Comparison of ENCODE assay signal across 13 cellular contexts in genomic region chr4:106587558-106587957, GRCh38.
DNase-seq lines count a peak whose midpoint lies in the region; ATAC-seq and TF ChIP-seq lines count a peak whose summit lies in the region.
"Had no signal": no experiment of that assay in that cellular context is flagged by ENCODE, and none has a peak within 500 bp of the region (broad histone marks: within the 10 kb centered on the region; RNA-seq: fewer than 3 reads in every experiment).

No MANE protein-coding gene starts in this region.

- H3K4me3 Mint-ChIP-seq in HFFc6: peak overlapping the region; percentile 43
- H3K4me3 Mint-ChIP-seq in activated naive CD8-positive, alpha-beta T cell treated with anti-CD3 and anti-CD28 coated beads for 36 hours: no peak overlapping the region
- no peak overlapping the region for H3K4me3 Mint-ChIP-seq in activated CD4-positive, alpha-beta T cell treated with anti-CD3 and anti-CD28 coated beads, Interleukin-2, amount 10 ng/mL, durations not matched to agents 7 days and 5 days
- H3K4me3 Mint-ChIP-seq: activated CD8-positive, alpha-beta T cell treated with anti-CD3 and anti-CD28 coated beads, Interleukin-2, amount 10 ng/mL, durations not matched to agents 7 days and 5 days; activated naive CD8-positive, alpha-beta T cell treated with anti-CD3 and anti-CD28 coated beads, Interleukin-2, amount 10 ng/mL, durations not matched to agents 7 days and 5 days; CD4-positive, CD25-positive, alpha-beta regulatory T cell; type B pancreatic cell had no signal

- peaks cover 59% of the 10 kb centered on the region for H3K4me1 Mint-ChIP-seq in HFFc6 (ENCODE audit: low read depth)
- H3K4me1 Mint-ChIP-seq in activated naive CD8-positive, alpha-beta T cell treated with anti-CD3 and anti-CD28 coated beads for 36 hours: no peaks in the 10 kb centered on the region
- no peaks in the 10 kb centered on the region for H3K4me1 Mint-ChIP-seq in activated CD4-positive, alpha-beta T cell treated with anti-CD3 and anti-CD28 coated beads, Interleukin-2, amount 10 ng/mL, durations not matched to agents 7 days and 5 days
- H3K4me1 Mint-ChIP-seq: activated naive CD8-positive, alpha-beta T cell treated with anti-CD3 and anti-CD28 coated beads, Interleukin-2, amount 10 ng/mL, durations not matched to agents 7 days and 5 days; CD4-positive, CD25-positive, alpha-beta regulatory T cell had no signal

- CTCF ChIA-PET in activated CD4-positive, alpha-beta T cell treated with anti-CD3 and anti-CD28 coated beads, Interleukin-2, amount 10 ng/mL, durations not matched to agents 7 days and 5 days (lab: Charles Lee): no interaction called here

- POLR2A ChIA-PET in activated CD4-positive, alpha-beta T cell treated with anti-CD3 and anti-CD28 coated beads, Interleukin-2, amount 10 ng/mL, durations not matched to agents 7 days and 5 days (lab: Charles Lee): no interaction called here

- in situ Hi-C loops in ACHN (cut with HindIII; ENCODE audit: low pct_ligation_motif_present, low pct_unique_long_range_greater_than_20kb, low sequenced_read_pairs): no loop called here

- ATAC-seq in left colon (peak; percentile 16), HG03432 (IDR thresholded peaks at IDR 0.05; ENCODE audit: unreplicated experiment) (no peak)
- ATAC-seq: activated CD8-positive, alpha-beta T cell treated with anti-CD3 and anti-CD28 coated beads, Interleukin-2, amount 10 ng/mL, durations not matched to agents 7 days and 5 days; psoas muscle had no signal

- no peaks in the 10 kb centered on the region; the same call in 1 of the 2 replicates for H3K27me3 Mint-ChIP-seq in HFFc6 (ENCODE audit: insufficient read depth)
- H3K27me3 Mint-ChIP-seq in activated naive CD8-positive, alpha-beta T cell treated with anti-CD3 and anti-CD28 coated beads for 36 hours: no peaks in the 10 kb centered on the region
- no peaks in the 10 kb centered on the region for H3K27me3 Mint-ChIP-seq in activated CD4-positive, alpha-beta T cell treated with anti-CD3 and anti-CD28 coated beads, Interleukin-2, amount 10 ng/mL, durations not matched to agents 7 days and 5 days
- H3K27me3 Mint-ChIP-seq: activated naive CD8-positive, alpha-beta T cell treated with anti-CD3 and anti-CD28 coated beads, Interleukin-2, amount 10 ng/mL, durations not matched to agents 7 days and 5 days; CD4-positive, CD25-positive, alpha-beta regulatory T cell; type B pancreatic cell had no signal

- no peaks in the 10 kb centered on the region for H3K9me3 Mint-ChIP-seq in HFFc6
- peaks cover 2% of the 10 kb centered on the region for H3K9me3 Mint-ChIP-seq in activated naive CD8-positive, alpha-beta T cell treated with anti-CD3 and anti-CD28 coated beads for 36 hours
- no peaks in the 10 kb centered on the region for H3K9me3 Mint-ChIP-seq in activated CD4-positive, alpha-beta T cell treated with anti-CD3 and anti-CD28 coated beads, Interleukin-2, amount 10 ng/mL, durations not matched to agents 7 days and 5 days
- H3K9me3 Mint-ChIP-seq: activated naive CD8-positive, alpha-beta T cell treated with anti-CD3 and anti-CD28 coated beads, Interleukin-2, amount 10 ng/mL, durations not matched to agents 7 days and 5 days had no signal

- H3K36me3 Mint-ChIP-seq in HFFc6 (ENCODE audit: low read depth): no peaks in the 10 kb centered on the region
- H3K36me3 Mint-ChIP-seq in activated naive CD8-positive, alpha-beta T cell treated with anti-CD3 and anti-CD28 coated beads for 36 hours: no peaks in the 10 kb centered on the region
- H3K36me3 Mint-ChIP-seq in activated CD4-positive, alpha-beta T cell treated with anti-CD3 and anti-CD28 coated beads, Interleukin-2, amount 10 ng/mL, durations not matched to agents 7 days and 5 days (ENCODE audit: low read depth): no peaks in the 10 kb centered on the region
- H3K36me3 Mint-ChIP-seq: activated naive CD8-positive, alpha-beta T cell treated with anti-CD3 and anti-CD28 coated beads, Interleukin-2, amount 10 ng/mL, durations not matched to agents 7 days and 5 days; CD4-positive, CD25-positive, alpha-beta regulatory T cell; type B pancreatic cell had no signal

- DNase-seq in ACHN (peak; percentile 47), HFFc6 (peak; percentile 77), astrocyte of the hippocampus (ENCODE audit: low read depth, low spot score) (peak; percentile 64), left colon (no peak), RPMI8226 (no peak)
- DNase-seq in activated naive CD8-positive, alpha-beta T cell treated with anti-CD3 and anti-CD28 coated beads for 36 hours: no peak
- DNase-seq in activated CD4-positive, alpha-beta T cell treated with anti-CD3 and anti-CD28 coated beads, Interleukin-2, amount 10 ng/mL, durations not matched to agents 7 days and 5 days: no peak
- DNase-seq: activated CD8-positive, alpha-beta T cell treated with anti-CD3 and anti-CD28 coated beads, Interleukin-2, amount 10 ng/mL, durations not matched to agents 7 days and 5 days; activated naive CD8-positive, alpha-beta T cell treated with anti-CD3 and anti-CD28 coated beads, Interleukin-2, amount 10 ng/mL, durations not matched to agents 7 days and 5 days; CD4-positive, CD25-positive, alpha-beta regulatory T cell; psoas muscle had no signal

- intact Hi-C loops in left colon (cut with DNase I, micrococcal nuclease): no loop called here

- peak overlapping the region; percentile 69 for H3K27ac Mint-ChIP-seq in HFFc6
- no peak overlapping the region for H3K27ac Mint-ChIP-seq in activated naive CD8-positive, alpha-beta T cell treated with anti-CD3 and anti-CD28 coated beads for 36 hours
- H3K27ac Mint-ChIP-seq in activated CD4-positive, alpha-beta T cell treated with anti-CD3 and anti-CD28 coated beads, Interleukin-2, amount 10 ng/mL, durations not matched to agents 7 days and 5 days: no peak overlapping the region
- H3K27ac Mint-ChIP-seq: activated CD8-positive, alpha-beta T cell treated with anti-CD3 and anti-CD28 coated beads, Interleukin-2, amount 10 ng/mL, durations not matched to agents 7 days and 5 days; activated naive CD8-positive, alpha-beta T cell treated with anti-CD3 and anti-CD28 coated beads, Interleukin-2, amount 10 ng/mL, durations not matched to agents 7 days and 5 days; CD4-positive, CD25-positive, alpha-beta regulatory T cell; type B pancreatic cell had no signal

- no peak for TF ChIP-seq CTCF in HFFc6 (IDR thresholded peaks at IDR 0.05)

Comparison
In these comparisons a context has a peak if more than half of its experiments do, and no peak if none do; other contexts are left out.
1. DNase-seq: peak in ACHN (single experiment), HFFc6 (single experiment) and astrocyte of the hippocampus (single experiment); none in left colon (0 of 2), RPMI8226 (single experiment), activated naive CD8-positive, alpha-beta T cell treated with anti-CD3 and anti-CD28 coated beads for 36 hours (single experiment) and activated CD4-positive, alpha-beta T cell treated with anti-CD3 and anti-CD28 coated beads, Interleukin-2, amount 10 ng/mL, durations not matched to agents 7 days and 5 days (single experiment).